In the genomic region with DNA sequence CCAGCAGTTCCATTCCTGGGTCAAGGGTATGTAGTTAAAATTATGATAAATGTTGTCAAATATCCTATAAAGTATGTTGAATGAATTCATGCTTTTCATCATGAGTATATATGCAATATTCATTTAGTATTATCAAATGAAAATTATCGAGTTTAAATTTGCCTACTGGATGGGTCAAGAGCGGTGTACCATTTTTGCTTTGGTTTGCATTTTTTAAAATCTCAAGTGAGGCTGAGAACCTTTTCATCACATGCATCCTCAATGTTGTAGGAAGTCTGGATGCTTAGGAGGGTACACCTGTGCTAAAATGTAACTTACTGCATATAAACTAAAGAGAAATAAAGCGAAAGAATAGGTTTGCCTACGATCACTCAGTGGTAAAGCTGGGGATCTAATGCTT, we compare ENCODE assay signal across 33 cellular contexts.
"Had no signal": no experiment of that assay in that cellular context is flagged by ENCODE, and none has a peak within 500 bp of the region (broad histone marks: within the 10 kb centered on the region; RNA-seq: fewer than 3 reads in every experiment).

No MANE protein-coding gene starts in this region.

- DNase-seq: activated effector memory CD4-positive, alpha-beta T cell treated with anti-CD3 and anti-CD28 coated beads, Interleukin-2, amount 50 U/mL, for 16 hours; activated effector memory CD4-positive, alpha-beta T cell treated with Interleukin-2 at 50 U/mL for 16 hours; activated gamma-delta T cell; activated gamma-delta T cell treated with Interleukin-2 at 50 U/mL for 16 hours; activated naive CD4-positive, alpha-beta T cell; activated naive CD4-positive, alpha-beta T cell treated with anti-CD3 and anti-CD28 coated beads for 36 hours; activated naive CD4-positive, alpha-beta T cell treated with anti-CD3 and anti-CD28 coated beads, Interleukin-2, amount 10 ng/mL, durations not matched to agents 7 days and 5 days; activated naive CD4-positive, alpha-beta T cell treated with anti-CD3 and anti-CD28 coated beads, Interleukin-2, amount 50 U/mL, for 16 hours; activated naive CD4-positive, alpha-beta T cell treated with Interleukin-2 at 50 U/mL for 16 hours; activated naive CD8-positive, alpha-beta T cell treated with anti-CD3 and anti-CD28 coated beads for 36 hours; activated naive CD8-positive, alpha-beta T cell treated with anti-CD3 and anti-CD28 coated beads, Interleukin-2, amount 10 ng/mL, durations not matched to agents 7 days and 5 days; activated naive CD8-positive, alpha-beta T cell treated with anti-CD3 and anti-CD28 coated beads, Interleukin-2, amount 50 U/mL, for 24 hours; activated T-cell treated with anti-CD3 and anti-CD28 coated beads, Interleukin-2, amount 50 U/mL, for 4 hours; activated T-cell treated with anti-CD3 and anti-CD28 coated beads, Interleukin-2, amount 50 U/mL, for 48 hours; activated T-cell treated with anti-CD3 and anti-CD28 coated beads, Interleukin-2, amount 50 U/mL, for 72 hours; adrenal gland; amniotic stem cell; amygdala; anterior cingulate cortex; aorta; body of pancreas; brain microvascular endothelial cell; caudate nucleus; central memory CD4-positive, alpha-beta T cell; cerebellar nuclear complex had no signal

- FAIRE-seq: astrocyte, bronchial epithelial cell, colon had no signal

- H3K27me3 ChIP-seq: adrenal gland, ascending aorta, body of pancreas, brain microvascular endothelial cell, breast epithelium, cardiac muscle cell had no signal

- H3K4me1 ChIP-seq: adrenal gland, ascending aorta, body of pancreas, breast epithelium had no signal

- H3K9me3 ChIP-seq: adrenal gland, ascending aorta, body of pancreas, breast epithelium had no signal

- H3K36me3 ChIP-seq: brain microvascular endothelial cell, breast epithelium had no signal

- ATAC-seq: activated naive CD4-positive, alpha-beta T cell treated with anti-CD3 and anti-CD28 coated beads, Interleukin-2, amount 50 U/mL, for 72 hours; activated naive CD8-positive, alpha-beta T cell treated with anti-CD3 and anti-CD28 coated beads, Interleukin-2, amount 50 U/mL, for 24 hours; activated T-cell treated with anti-CD3 and anti-CD28 coated beads, Interleukin-2, amount 50 U/mL, for 4 hours; activated T-cell treated with anti-CD3 and anti-CD28 coated beads, Interleukin-2, amount 50 U/mL, for 72 hours; activated T-helper 17 cell treated with anti-CD3 and anti-CD28 coated beads, Interleukin-2, amount 50 U/mL, for 72 hours; body of pancreas had no signal

- H3K4me3 ChIP-seq: adrenal gland, ascending aorta, body of pancreas, breast epithelium, cardiac muscle cell had no signal

- H3K27ac ChIP-seq: adrenal gland, ascending aorta, body of pancreas, brain microvascular endothelial cell, breast epithelium, cardiac muscle cell had no signal
